Comparison of ENCODE assay signal across 1 cellular context in the genomic region with DNA sequence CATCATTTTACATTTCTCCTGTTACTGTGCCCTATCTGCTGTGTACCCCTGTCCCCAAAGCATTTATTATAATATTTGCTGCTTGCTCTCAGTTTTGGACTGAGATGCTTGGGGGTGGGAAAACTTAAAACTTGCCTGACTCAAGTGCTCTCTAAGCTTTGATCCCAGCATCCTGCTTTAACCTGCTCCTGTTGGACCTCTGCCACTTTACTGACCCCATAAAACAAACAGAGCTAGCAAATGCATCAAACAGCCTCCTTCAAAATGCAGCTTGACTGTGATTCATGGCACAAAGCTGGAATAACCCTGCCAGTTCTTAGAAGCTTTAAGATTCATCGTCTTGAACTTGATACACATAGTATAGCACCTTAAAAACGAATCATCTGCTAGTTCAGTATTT.
TF ChIP-seq lines count a peak whose summit lies in the region.

No MANE protein-coding gene starts in this region.

TF ChIP-seq in SK-N-SH treated with all-trans-retinoic acid at 6 μM for 48 hours, 23 proteins besides CTCF, POLR2A, EP300 and RAD21 (continued from another document):
- no peak for TF ChIP-seq RARB (CRISPR knock-in tag; IDR thresholded peaks at IDR 0.05)
- TF ChIP-seq OSR1 (CRISPR knock-in tag; IDR thresholded peaks at IDR 0.05), result no peak
- no peak for TF ChIP-seq ZNF8 (CRISPR knock-in tag; IDR thresholded peaks at IDR 0.05)
- TF ChIP-seq ZC3H10 (CRISPR knock-in tag; IDR thresholded peaks at IDR 0.05), result no peak
- no peak for TF ChIP-seq TCF4 (CRISPR knock-in tag; IDR thresholded peaks at IDR 0.05; ENCODE audit: borderline replicate concordance)
- TF ChIP-seq TSHZ2 (CRISPR knock-in tag; IDR thresholded peaks at IDR 0.05), result no peak
- no peak for TF ChIP-seq ESRRG (CRISPR knock-in tag; IDR thresholded peaks at IDR 0.05)
- TF ChIP-seq TOX (CRISPR knock-in tag; IDR thresholded peaks at IDR 0.05; ENCODE audit: borderline replicate concordance), result no peak
- TF ChIP-seq, protein P1, sequence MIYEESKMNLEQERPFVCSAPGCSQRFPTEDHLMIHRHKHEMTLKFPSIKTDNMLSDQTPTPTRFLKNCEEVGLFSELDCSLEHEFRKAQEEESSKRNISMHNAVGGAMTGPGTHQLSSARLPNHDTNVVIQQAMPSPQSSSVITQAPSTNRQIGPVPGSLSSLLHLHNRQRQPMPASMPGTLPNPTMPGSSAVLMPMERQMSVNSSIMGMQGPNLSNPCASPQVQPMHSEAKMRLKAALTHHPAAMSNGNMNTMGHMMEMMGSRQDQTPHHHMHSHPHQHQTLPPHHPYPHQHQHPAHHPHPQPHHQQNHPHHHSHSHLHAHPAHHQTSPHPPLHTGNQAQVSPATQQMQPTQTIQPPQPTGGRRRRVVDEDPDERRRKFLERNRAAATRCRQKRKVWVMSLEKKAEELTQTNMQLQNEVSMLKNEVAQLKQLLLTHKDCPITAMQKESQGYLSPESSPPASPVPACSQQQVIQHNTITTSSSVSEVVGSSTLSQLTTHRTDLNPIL (CRISPR knock-in tag; IDR thresholded peaks at IDR 0.05; ENCODE audit: low read depth), result no peak
- TF ChIP-seq CSDC2 (CRISPR knock-in tag; IDR thresholded peaks at IDR 0.05), result no peak
- TF ChIP-seq ISL1 (CRISPR knock-in tag; IDR thresholded peaks at IDR 0.05), result no peak
- TF ChIP-seq SNAI2 (CRISPR knock-in tag; IDR thresholded peaks at IDR 0.05), result no peak
